Comparison of ENCODE assay signal across 12 cellular contexts in genomic region chr6:1597121-1597744, GRCh38. TPM values are rescaled to one million over a fixed set of nuclear protein-coding genes. Genes with fewer than 3 reads are reported as not detected.
A peak's percentile ranks its signal among the peaks of the same experiment; 100 is the strongest.
DNase-seq lines count a peak whose midpoint lies in the region; ATAC-seq and TF ChIP-seq lines count a peak whose summit lies in the region.
"Had no signal": no experiment of that assay in that cellular context is flagged by ENCODE, and none has a peak within 500 bp of the region (broad histone marks: within the 10 kb centered on the region; RNA-seq: fewer than 3 reads in every experiment).

No MANE protein-coding gene starts in this region.

- H3F3A ChIP-seq in PC-3 (ENCODE audit: low read length, unreplicated experiment), result no peaks in the 10 kb centered on the region

- H3K4me3 ChIP-seq in PC-3 (ENCODE audit: low read length), result no peak overlapping the region
- no peak overlapping the region for H3K4me3 ChIP-seq in spleen
- no peak overlapping the region for H3K4me3 ChIP-seq in esophagus squamous epithelium
- H3K4me3 ChIP-seq: HAP-1 had no signal

- BruUV-seq in PC-3 (replicated peaks; lab: Mats Ljungman, UMichigan), result no TSS peak

- H3K9me3 ChIP-seq in PC-3 (ENCODE audit: low read length) (no peaks in the 10 kb centered on the region), spleen (no peaks in the 10 kb centered on the region), esophagus squamous epithelium (no peaks in the 10 kb centered on the region)
- H3K9me3 ChIP-seq: BE2C, HAP-1 had no signal

- peak overlapping the region; percentile 53 for H3K4me2 ChIP-seq in PC-3 (ENCODE audit: low read length)

- ATAC-seq in PC-3 (no peak), GM21381 (IDR thresholded peaks at IDR 0.05; ENCODE audit: unreplicated experiment) (no peak)
- ATAC-seq in stimulated activated effector memory CD8-positive, alpha-beta T cell treated with anti-CD3 and anti-CD28 coated beads, Interleukin-12 subunit alpha, Interleukin-12 subunit beta, amount 100 ng/mL, for 72 hours, result no peak

- no peaks in the 10 kb centered on the region for H3K79me2 ChIP-seq in PC-3 (ENCODE audit: low read length)

- H3K4me1 ChIP-seq in PC-3 (ENCODE audit: insufficient read depth, low read length) (peaks cover 39% of the 10 kb centered on the region), spleen (peaks cover 0 to 16% (median 7%) of the 10 kb centered on the region in 6 donors), esophagus squamous epithelium (peaks cover 0 to 8% (median 7%) of the 10 kb centered on the region in 3 donors)
- H3K4me1 ChIP-seq: HAP-1 had no signal

- H3K36me3 ChIP-seq in PC-3 (ENCODE audit: low read depth, low read length) (no peaks in the 10 kb centered on the region), spleen (no peaks in the 10 kb centered on the region), esophagus squamous epithelium (no peaks in the 10 kb centered on the region)
- H3K36me3 ChIP-seq: BE2C, HAP-1 had no signal

- DNase-seq in GM13976 (ENCODE audit: low spot score) (peak; percentile 6), PC-3 (no peak), left kidney (ENCODE audit: low read depth, low spot score) (peak; percentile 30), spleen (peak; percentile 27), esophagus squamous epithelium (lab: John Stamatoyannopoulos, UW) (no peak)
- DNase-seq in stimulated activated effector memory CD8-positive, alpha-beta T cell treated with anti-CD3 and anti-CD28 coated beads, Interleukin-12 subunit alpha, Interleukin-12 subunit beta, amount 100 ng/mL, for 72 hours (ENCODE audit: low spot score in 2 of 2), result no peak
- DNase-seq: BE2C; CD8-positive, alpha-beta T cell; DMS 273 treated with DMSO at 0.1 percent for 48 hours; NCI-H526 had no signal

- CTCF ChIA-PET in PC-3 (lab: Charles Lee), result no interaction called here

- TF ChIP-seq CTCF in GM13976 (IDR thresholded peaks at IDR 0.05; ENCODE audit: borderline replicate concordance, control extremely low read depth, extremely low read depth, insufficient read depth, missing control alignments), result no peak
- no peak for TF ChIP-seq CTCF in PC-3 (conservative IDR thresholded peaks at IDR 0.05; ENCODE audit: low read depth, low read length)
- no peak for TF ChIP-seq CTCF in spleen (IDR thresholded peaks at IDR 0.05 in 8 of 11, conservative IDR thresholded peaks at IDR 0.05 in 3 of 11)
- no peak for TF ChIP-seq CTCF in esophagus squamous epithelium (IDR thresholded peaks at IDR 0.05)

- POLR2A ChIA-PET in PC-3 (lab: Charles Lee; ENCODE audit: unreplicated experiment), result no interaction called here

- no peaks in the 10 kb centered on the region for H3K9me2 ChIP-seq in PC-3 (replicated peaks; ENCODE audit: low read length)

- intact Hi-C loops in PC-3 (cut with micrococcal nuclease), result loop anchor here (2.0 kb wide), 3 partner anchors 852 to 1148 kb away; no protein-coding TSS in a partner anchor
- intact Hi-C loops in spleen (cut with DNase I; ENCODE audit: low total_unique reads), result loop anchor here (5.0 kb wide), 2 partner anchors 755 to 1035 kb away; no protein-coding TSS in a partner anchor
- intact Hi-C loops in esophagus squamous epithelium (cut with DNase I), result loop anchor here (5.0 kb wide), 1 partner anchor 1155 kb away; the partner anchor contains the start of gene MYLK4

- peaks cover 20% of the 10 kb centered on the region for H3K27me3 ChIP-seq in PC-3 (ENCODE audit: low read length)
- peaks cover 0 to 92% (median 45%) of the 10 kb centered on the region in 7 donors for H3K27me3 ChIP-seq in spleen (replicated peaks in 1 of 7)
- peaks cover 0 to 96% (median 1%) of the 10 kb centered on the region in 4 donors for H3K27me3 ChIP-seq in esophagus squamous epithelium

- no peaks in the 10 kb centered on the region for H3K9me3 Mint-ChIP-seq in stimulated activated effector memory CD8-positive, alpha-beta T cell treated with anti-CD3 and anti-CD28 coated beads, Interleukin-12 subunit alpha, Interleukin-12 subunit beta, amount 100 ng/mL, for 72 hours
- H3K9me3 Mint-ChIP-seq: CD8-positive, alpha-beta T cell had no signal

- in situ Hi-C loops in GM13976 (cut with MboI; ENCODE audit: low sequenced_read_pairs, unreplicated experiment), result loop anchor here (10.0 to 25.0 kb wide), 2 partner anchors 758 to 1040 kb away; no protein-coding TSS in a partner anchor

- no peak overlapping the region for H3K9ac ChIP-seq in PC-3 (ENCODE audit: low read length)

- H3K4me3 Mint-ChIP-seq in stimulated activated effector memory CD8-positive, alpha-beta T cell treated with anti-CD3 and anti-CD28 coated beads, Interleukin-12 subunit alpha, Interleukin-12 subunit beta, amount 100 ng/mL, for 72 hours, result no peak overlapping the region
- H3K4me3 Mint-ChIP-seq: CD8-positive, alpha-beta T cell had no signal

- WGBS in spleen, 5 donors, result 58 to 71% (median 67%) methylated on average over 8 of the region's 8 CpGs
- 78 to 79% methylated on average over 7 to 8 of the region's 8 CpGs for WGBS in esophagus squamous epithelium, 2 donors

- no peak for TF ChIP-seq POLR2A in spleen (IDR thresholded peaks at IDR 0.05)
- no peak for TF ChIP-seq POLR2A in esophagus squamous epithelium (IDR thresholded peaks at IDR 0.05)

- no peaks in the 10 kb centered on the region for H3K36me3 Mint-ChIP-seq in stimulated activated effector memory CD8-positive, alpha-beta T cell treated with anti-CD3 and anti-CD28 coated beads, Interleukin-12 subunit alpha, Interleukin-12 subunit beta, amount 100 ng/mL, for 72 hours
- H3K36me3 Mint-ChIP-seq: CD8-positive, alpha-beta T cell had no signal

- H3K27ac Mint-ChIP-seq in stimulated activated effector memory CD8-positive, alpha-beta T cell treated with anti-CD3 and anti-CD28 coated beads, Interleukin-12 subunit alpha, Interleukin-12 subunit beta, amount 100 ng/mL, for 72 hours, result no peak overlapping the region
- H3K27ac Mint-ChIP-seq: CD8-positive, alpha-beta T cell had no signal

- H3K4me1 Mint-ChIP-seq in stimulated activated effector memory CD8-positive, alpha-beta T cell treated with anti-CD3 and anti-CD28 coated beads, Interleukin-12 subunit alpha, Interleukin-12 subunit beta, amount 100 ng/mL, for 72 hours, result no peaks in the 10 kb centered on the region

- H3K27ac ChIP-seq in PC-3 (ENCODE audit: low read length) (peak overlapping the region; percentile 38), spleen (no peak overlapping the region), esophagus squamous epithelium (no peak overlapping the region)

- H4K20me1 ChIP-seq in PC-3 (ENCODE audit: low read length), result no peaks in the 10 kb centered on the region

- H2AFZ ChIP-seq in PC-3 (ENCODE audit: low read length), result no peak overlapping the region

RNA-seq across cellular contexts. Expression of gene FOXC1, which starts 12.5 kb away (rescaled TPM):
- total RNA-seq in PC-3 (2014; rRNA removed) (7.3 and 12.0 TPM in 2 replicates), spleen (1 to 10 TPM in 1 of 7 donors, under 1 TPM in 6; 0.37 to 1.1 (median 0.58) TPM), esophagus squamous epithelium (1 to 10 TPM; 2.2 to 6.0 (median 3.4) TPM)
- polyA plus RNA-seq in spleen, result under 1 TPM; 0.20 to 0.67 (median 0.53) TPM
- total RNA-seq: CD8-positive, alpha-beta T cell had no signal

Comparison
In these comparisons a context has a peak if more than half of its experiments do, and no peak if none do; other contexts are left out.
1. DNase-seq: peak in GM13976 (single experiment), left kidney (single experiment) and spleen (single experiment); none in PC-3 (single experiment), esophagus squamous epithelium (single experiment) and stimulated activated effector memory CD8-positive, alpha-beta T cell treated with anti-CD3 and anti-CD28 coated beads, Interleukin-12 subunit alpha, Interleukin-12 subunit beta, amount 100 ng/mL, for 72 hours (0 of 2).